In the genomic region with DNA sequence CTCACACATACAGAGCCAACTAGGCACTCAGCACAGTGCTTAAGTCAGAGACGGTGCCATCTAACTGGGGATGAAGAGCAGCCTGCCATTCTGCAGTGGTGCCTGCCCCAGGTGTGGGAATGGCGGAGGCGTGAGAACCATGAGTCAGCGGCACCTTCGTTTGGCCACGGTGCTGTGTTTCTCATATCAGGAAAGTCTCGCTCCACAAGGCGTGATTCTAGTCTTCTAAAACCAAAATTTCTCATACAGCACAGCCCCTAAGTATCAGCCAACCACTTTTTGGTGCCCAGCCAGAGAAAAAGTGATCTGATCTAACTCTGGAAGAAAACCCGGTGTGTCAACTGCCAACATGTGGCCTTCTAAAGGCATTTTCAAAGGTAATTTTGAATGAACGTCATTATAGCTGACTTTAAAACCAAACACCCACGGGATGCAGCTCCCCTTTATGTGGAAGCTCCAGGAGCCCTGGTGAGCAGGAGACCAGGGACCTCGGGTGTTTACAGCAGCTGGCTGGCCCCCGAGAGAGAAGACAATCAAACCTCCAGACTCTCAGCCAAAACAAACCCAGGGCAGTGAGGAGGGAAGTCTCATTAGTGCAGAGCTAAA, we compare ENCODE assay signal across 1 cellular context.
TF ChIP-seq lines count a peak whose summit lies in the region.

No MANE protein-coding gene starts in this region.

TF ChIP-seq in GM23338, 12 proteins besides CTCF, POLR2A, EP300 and RAD21 (continued from another document):
- TF ChIP-seq, protein P1, sequence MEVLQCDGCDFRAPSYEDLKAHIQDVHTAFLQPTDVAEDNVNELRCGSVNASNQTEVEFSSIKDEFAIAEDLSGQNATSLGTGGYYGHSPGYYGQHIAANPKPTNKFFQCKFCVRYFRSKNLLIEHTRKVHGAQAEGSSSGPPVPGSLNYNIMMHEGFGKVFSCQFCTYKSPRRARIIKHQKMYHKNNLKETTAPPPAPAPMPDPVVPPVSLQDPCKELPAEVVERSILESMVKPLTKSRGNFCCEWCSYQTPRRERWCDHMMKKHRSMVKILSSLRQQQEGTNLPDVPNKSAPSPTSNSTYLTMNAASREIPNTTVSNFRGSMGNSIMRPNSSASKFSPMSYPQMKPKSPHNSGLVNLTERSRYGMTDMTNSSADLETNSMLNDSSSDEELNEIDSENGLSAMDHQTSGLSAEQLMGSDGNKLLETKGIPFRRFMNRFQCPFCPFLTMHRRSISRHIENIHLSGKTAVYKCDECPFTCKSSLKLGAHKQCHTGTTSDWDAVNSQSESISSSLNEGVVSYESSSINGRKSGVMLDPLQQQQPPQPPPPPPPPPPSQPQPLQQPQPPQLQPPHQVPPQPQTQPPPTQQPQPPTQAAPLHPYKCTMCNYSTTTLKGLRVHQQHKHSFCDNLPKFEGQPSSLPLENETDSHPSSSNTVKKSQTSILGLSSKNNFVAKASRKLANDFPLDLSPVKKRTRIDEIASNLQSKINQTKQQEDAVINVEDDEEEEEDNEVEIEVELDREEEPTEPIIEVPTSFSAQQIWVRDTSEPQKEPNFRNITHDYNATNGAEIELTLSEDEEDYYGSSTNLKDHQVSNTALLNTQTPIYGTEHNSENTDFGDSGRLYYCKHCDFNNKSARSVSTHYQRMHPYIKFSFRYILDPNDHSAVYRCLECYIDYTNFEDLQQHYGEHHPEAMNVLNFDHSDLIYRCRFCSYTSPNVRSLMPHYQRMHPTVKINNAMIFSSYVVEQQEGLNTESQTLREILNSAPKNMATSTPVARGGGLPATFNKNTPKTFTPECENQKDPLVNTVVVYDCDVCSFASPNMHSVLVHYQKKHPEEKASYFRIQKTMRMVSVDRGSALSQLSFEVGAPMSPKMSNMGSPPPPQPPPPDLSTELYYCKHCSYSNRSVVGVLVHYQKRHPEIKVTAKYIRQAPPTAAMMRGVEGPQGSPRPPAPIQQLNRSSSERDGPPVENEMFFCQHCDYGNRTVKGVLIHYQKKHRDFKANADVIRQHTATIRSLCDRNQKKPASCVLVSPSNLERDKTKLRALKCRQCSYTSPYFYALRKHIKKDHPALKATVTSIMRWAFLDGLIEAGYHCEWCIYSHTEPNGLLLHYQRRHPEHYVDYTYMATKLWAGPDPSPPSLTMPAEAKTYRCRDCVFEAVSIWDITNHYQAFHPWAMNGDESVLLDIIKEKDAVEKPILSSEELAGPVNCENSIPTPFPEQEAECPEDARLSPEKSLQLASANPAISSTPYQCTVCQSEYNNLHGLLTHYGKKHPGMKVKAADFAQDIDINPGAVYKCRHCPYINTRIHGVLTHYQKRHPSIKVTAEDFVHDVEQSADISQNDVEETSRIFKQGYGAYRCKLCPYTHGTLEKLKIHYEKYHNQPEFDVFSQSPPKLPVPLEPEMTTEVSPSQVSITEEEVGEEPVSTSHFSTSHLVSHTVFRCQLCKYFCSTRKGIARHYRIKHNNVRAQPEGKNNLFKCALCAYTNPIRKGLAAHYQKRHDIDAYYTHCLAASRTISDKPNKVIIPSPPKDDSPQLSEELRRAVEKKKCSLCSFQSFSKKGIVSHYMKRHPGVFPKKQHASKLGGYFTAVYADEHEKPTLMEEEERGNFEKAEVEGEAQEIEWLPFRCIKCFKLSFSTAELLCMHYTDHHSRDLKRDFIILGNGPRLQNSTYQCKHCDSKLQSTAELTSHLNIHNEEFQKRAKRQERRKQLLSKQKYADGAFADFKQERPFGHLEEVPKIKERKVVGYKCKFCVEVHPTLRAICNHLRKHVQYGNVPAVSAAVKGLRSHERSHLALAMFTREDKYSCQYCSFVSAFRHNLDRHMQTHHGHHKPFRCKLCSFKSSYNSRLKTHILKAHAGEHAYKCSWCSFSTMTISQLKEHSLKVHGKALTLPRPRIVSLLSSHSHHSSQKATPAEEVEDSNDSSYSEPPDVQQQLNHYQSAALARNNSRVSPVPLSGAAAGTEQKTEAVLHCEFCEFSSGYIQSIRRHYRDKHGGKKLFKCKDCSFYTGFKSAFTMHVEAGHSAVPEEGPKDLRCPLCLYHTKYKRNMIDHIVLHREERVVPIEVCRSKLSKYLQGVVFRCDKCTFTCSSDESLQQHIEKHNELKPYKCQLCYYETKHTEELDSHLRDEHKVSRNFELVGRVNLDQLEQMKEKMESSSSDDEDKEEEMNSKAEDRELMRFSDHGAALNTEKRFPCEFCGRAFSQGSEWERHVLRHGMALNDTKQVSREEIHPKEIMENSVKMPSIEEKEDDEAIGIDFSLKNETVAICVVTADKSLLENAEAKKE (CRISPR knock-in tag; IDR thresholded peaks at IDR 0.05), result no peak
- TF ChIP-seq JUNB (IDR thresholded peaks at IDR 0.05; ENCODE audit: unreplicated experiment) (no peak), NANOG (IDR thresholded peaks at IDR 0.05; ENCODE audit: borderline replicate concordance) (no peak), EZH2 (IDR thresholded peaks at IDR 0.05; ENCODE audit: low read depth, unreplicated experiment) (no peak), POLR2AphosphoS5 (IDR thresholded peaks at IDR 0.05; ENCODE audit: low read depth) (no peak), STAT1 (IDR thresholded peaks at IDR 0.05; ENCODE audit: unreplicated experiment) (no peak)
- TF ChIP-seq, protein P2, sequence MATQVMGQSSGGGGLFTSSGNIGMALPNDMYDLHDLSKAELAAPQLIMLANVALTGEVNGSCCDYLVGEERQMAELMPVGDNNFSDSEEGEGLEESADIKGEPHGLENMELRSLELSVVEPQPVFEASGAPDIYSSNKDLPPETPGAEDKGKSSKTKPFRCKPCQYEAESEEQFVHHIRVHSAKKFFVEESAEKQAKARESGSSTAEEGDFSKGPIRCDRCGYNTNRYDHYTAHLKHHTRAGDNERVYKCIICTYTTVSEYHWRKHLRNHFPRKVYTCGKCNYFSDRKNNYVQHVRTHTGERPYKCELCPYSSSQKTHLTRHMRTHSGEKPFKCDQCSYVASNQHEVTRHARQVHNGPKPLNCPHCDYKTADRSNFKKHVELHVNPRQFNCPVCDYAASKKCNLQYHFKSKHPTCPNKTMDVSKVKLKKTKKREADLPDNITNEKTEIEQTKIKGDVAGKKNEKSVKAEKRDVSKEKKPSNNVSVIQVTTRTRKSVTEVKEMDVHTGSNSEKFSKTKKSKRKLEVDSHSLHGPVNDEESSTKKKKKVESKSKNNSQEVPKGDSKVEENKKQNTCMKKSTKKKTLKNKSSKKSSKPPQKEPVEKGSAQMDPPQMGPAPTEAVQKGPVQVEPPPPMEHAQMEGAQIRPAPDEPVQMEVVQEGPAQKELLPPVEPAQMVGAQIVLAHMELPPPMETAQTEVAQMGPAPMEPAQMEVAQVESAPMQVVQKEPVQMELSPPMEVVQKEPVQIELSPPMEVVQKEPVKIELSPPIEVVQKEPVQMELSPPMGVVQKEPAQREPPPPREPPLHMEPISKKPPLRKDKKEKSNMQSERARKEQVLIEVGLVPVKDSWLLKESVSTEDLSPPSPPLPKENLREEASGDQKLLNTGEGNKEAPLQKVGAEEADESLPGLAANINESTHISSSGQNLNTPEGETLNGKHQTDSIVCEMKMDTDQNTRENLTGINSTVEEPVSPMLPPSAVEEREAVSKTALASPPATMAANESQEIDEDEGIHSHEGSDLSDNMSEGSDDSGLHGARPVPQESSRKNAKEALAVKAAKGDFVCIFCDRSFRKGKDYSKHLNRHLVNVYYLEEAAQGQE (IDR thresholded peaks at IDR 0.05; ENCODE audit: unreplicated experiment), result no peak
